Comparison of ENCODE assay signal across 1 cellular context in genomic region chr20:54368578-54368977, GRCh38.
TF ChIP-seq lines count a peak whose summit lies in the region.

No MANE protein-coding gene starts in this region.

TF ChIP-seq in H1, 55 proteins besides CTCF, POLR2A, EP300 and RAD21 (continued from another document):
- TF ChIP-seq USF2 (IDR thresholded peaks at IDR 0.05; ENCODE audit: low read length) (no peak), KDM1A (IDR thresholded peaks at IDR 0.05; ENCODE audit: borderline replicate concordance, low read length) (no peak), RBBP5 (IDR thresholded peaks at IDR 0.05; ENCODE audit: borderline replicate concordance, low read depth, low read length) (no peak), EZH2 (IDR thresholded peaks at IDR 0.05; ENCODE audit: low read depth, low read length, severe bottlenecking) (no peak), POLR2AphosphoS5 (IDR thresholded peaks at IDR 0.05; ENCODE audit: low read depth, low read length) (no peak), SUZ12 (IDR thresholded peaks at IDR 0.05; ENCODE audit: low read length) (no peak)
